In genomic region chr20:34017610-34018009, GRCh38 we compare ENCODE assay signal across 1 cellular context.
TF ChIP-seq lines count a peak whose summit lies in the region.

No MANE protein-coding gene starts in this region.

TF ChIP-seq in GM23338, 12 proteins besides CTCF, POLR2A, EP300 and RAD21 (continued from another document):
- no peak for TF ChIP-seq ZNF462 (CRISPR knock-in tag; IDR thresholded peaks at IDR 0.05)
- TF ChIP-seq POLR2AphosphoS5 (IDR thresholded peaks at IDR 0.05; ENCODE audit: low read depth), result no peak
TF ChIP-seq in GM23338: peak in this region for 0.
